11 cellular contexts compared by ENCODE assay signal in genomic region chr1:149846042-149846441, GRCh38. TPM values are rescaled to one million over a fixed set of nuclear protein-coding genes. Genes with fewer than 3 reads are reported as not detected.
DNase-seq lines count a peak whose midpoint lies in the region; ATAC-seq and TF ChIP-seq lines count a peak whose summit lies in the region.
"Had no signal": no experiment of that assay in that cellular context is flagged by ENCODE, and none has a peak within 500 bp of the region (broad histone marks: within the 10 kb centered on the region; RNA-seq: fewer than 3 reads in every experiment).

No MANE protein-coding gene starts in this region.

- ATAC-seq in natural killer cell (no peak), GM21423 (IDR thresholded peaks at IDR 0.05; ENCODE audit: unreplicated experiment) (no peak), GM19467 (IDR thresholded peaks at IDR 0.05; ENCODE audit: unreplicated experiment) (no peak)

- peak overlapping the region; percentile 60 for H3K4me3 Mint-ChIP-seq in Calu3 (ENCODE audit: low read depth, unreplicated experiment)
- no peak overlapping the region for H3K4me3 Mint-ChIP-seq in natural killer cell

- H3K36me3 Mint-ChIP-seq in Calu3 (ENCODE audit: insufficient read depth, unreplicated experiment) (peaks cover 68% of the 10 kb centered on the region), natural killer cell (no peaks in the 10 kb centered on the region)

- H3K4me1 Mint-ChIP-seq in Calu3 (ENCODE audit: low read depth, unreplicated experiment) (peaks cover 53% of the 10 kb centered on the region), natural killer cell (peaks cover 45 to 63% of the 10 kb centered on the region in 2 donors)

- H3K27ac Mint-ChIP-seq in Calu3 (ENCODE audit: unreplicated experiment) (no peak overlapping the region), natural killer cell (peak overlapping the region; percentile 85 to 92)

- BruUV-seq in Calu3 (replicated peaks; lab: Mats Ljungman, UMichigan) = no TSS peak

- H3K27me3 Mint-ChIP-seq in Calu3 (ENCODE audit: unreplicated experiment) (no peaks in the 10 kb centered on the region), natural killer cell (ENCODE audit: low read depth in 2 of 2) (no peaks in the 10 kb centered on the region)

- CTCF ChIA-PET in Calu3 (lab: Charles Lee) = no interaction called here

- no peak for DNase-seq in Calu3
- DNase-seq in activated naive CD4-positive, alpha-beta T cell treated with anti-CD3 and anti-CD28 coated beads, Interleukin-2, amount 50 U/mL, for 16 hours = peak; percentile 7
- DNase-seq in natural killer cell = no peak
- DNase-seq in NCI-H2171 treated with DMSO at 0.1 percent for 48 hours (lab: John Stamatoyannopoulos, UW) = no peak
- DNase-seq in middle frontal gyrus (ENCODE audit: extremely low spot score, low spot score) = no peak
- DNase-seq: NCI-H1105 treated with DMSO at 0.1 percent for 48 hours, occipital lobe had no signal

- intact Hi-C loops in Calu3 (cut with micrococcal nuclease; ENCODE audit: unreplicated experiment) (no loop called here), natural killer cell (cut with micrococcal nuclease) (no loop called here)

- H3K27ac ChIP-seq in KOPT-K1 (ENCODE audit: low read depth, low read length, poor library complexity, severe bottlenecking) = peak overlapping the region; percentile 92
- H3K27ac ChIP-seq: RWPE1 had no signal

- no peaks in the 10 kb centered on the region for H3K9me3 ChIP-seq in KOPT-K1 (ENCODE audit: insufficient read depth, low read length, poor library complexity, severe bottlenecking)

- no peak for TF ChIP-seq CTCF in Calu3 (IDR thresholded peaks at IDR 0.05; ENCODE audit: unreplicated experiment)
- TF ChIP-seq CTCF in natural killer cell (IDR thresholded peaks at IDR 0.05) = no peak

- H3K36me3 ChIP-seq in KOPT-K1 (ENCODE audit: insufficient read depth, low read length) = peaks cover 9% of the 10 kb centered on the region; the same call in 1 of the 2 replicates

- H3K9me3 Mint-ChIP-seq in Calu3 (ENCODE audit: low read depth, unreplicated experiment) (no peaks in the 10 kb centered on the region), natural killer cell (no peaks in the 10 kb centered on the region)

RNA-seq across cellular contexts. Expression of gene BOLA1, which starts 53.3 kb away (rescaled TPM):
- total RNA-seq in Calu3 (2022) = 13.5 and 15.5 TPM in 2 replicates
- total RNA-seq in natural killer cell = 1 to 10 TPM; 7.0 to 8.3 (median 7.9) TPM
